In the genomic region with DNA sequence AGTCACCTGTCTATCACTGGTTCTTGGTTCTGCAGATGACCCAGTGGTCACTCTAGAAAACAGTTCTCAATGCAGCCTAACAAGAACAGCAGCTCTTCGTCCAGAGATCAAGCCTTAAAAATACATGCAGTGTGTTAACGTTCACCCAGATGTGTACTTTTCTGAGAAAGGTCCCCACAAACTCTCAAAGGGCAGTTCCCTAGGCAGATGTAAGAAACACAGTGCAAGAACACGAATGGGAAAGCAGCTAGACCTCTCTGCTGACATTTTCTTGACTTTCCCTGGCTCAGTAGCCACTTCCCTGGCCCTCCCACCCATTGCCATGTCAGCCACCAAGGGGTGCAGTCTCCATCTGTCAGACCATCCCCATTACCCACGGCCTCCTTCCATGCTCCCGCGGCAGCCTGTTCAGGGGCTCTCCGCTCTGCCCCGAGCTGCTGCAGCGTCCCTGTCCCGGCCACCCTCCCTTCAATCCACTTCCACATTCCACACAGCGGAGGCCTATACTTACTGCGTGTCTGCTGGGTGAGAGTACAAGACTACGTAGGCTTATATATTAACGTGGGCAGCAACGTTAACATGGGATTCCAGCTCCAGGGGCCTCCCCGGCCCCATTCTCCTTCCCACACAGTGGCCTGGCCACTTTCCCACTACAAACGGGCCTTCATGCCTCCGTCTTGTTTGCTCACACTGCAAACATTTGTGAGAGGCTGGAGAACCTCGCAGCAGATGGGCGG, we compare ENCODE assay signal across 11 cellular contexts. TPM values are rescaled to one million over a fixed set of nuclear protein-coding genes. Genes with fewer than 3 reads are reported as not detected.
DNase-seq lines count a peak whose midpoint lies in the region; ATAC-seq, FAIRE-seq and TF ChIP-seq lines count a peak whose summit lies in the region.
"Had no signal": no experiment of that assay in that cellular context is flagged by ENCODE, and none has a peak within 500 bp of the region (broad histone marks: within the 10 kb centered on the region; RNA-seq: fewer than 3 reads in every experiment).

No MANE protein-coding gene starts in this region.

- peak overlapping the region; percentile 13 to 20 for H3K4me3 ChIP-seq in muscle layer of colon (ENCODE audit: low read depth in 1 of 2, low read length in 2 of 2)
- H3K4me3 ChIP-seq in tibial nerve = no peak overlapping the region

- H3K36me3 ChIP-seq in muscle layer of colon (ENCODE audit: insufficient read depth, low read length) = no peaks in the 10 kb centered on the region
- H3K36me3 ChIP-seq in tibial nerve = no peaks in the 10 kb centered on the region

- no peaks in the 10 kb centered on the region for H3K9me3 ChIP-seq in muscle layer of colon (ENCODE audit: low read length)
- H3K9me3 ChIP-seq in tibial nerve = no peaks in the 10 kb centered on the region

- H3K27ac ChIP-seq in muscle layer of colon (ENCODE audit: low read depth, low read length) (peak overlapping the region; percentile 24), tibial nerve (peak overlapping the region in 3 of 4 donors; percentile 36 to 81 (median 74))
- H3K27ac ChIP-seq: 22Rv1 had no signal

- TF ChIP-seq EP300 in tibial nerve (IDR thresholded peaks at IDR 0.05) = peak in 1 of 2 donors; percentile 54

- ATAC-seq in esophagus mucosa = peak; percentile 17
- no peak for ATAC-seq in HG02852 (IDR thresholded peaks at IDR 0.05; ENCODE audit: unreplicated experiment)

- TF ChIP-seq CTCF in tibial nerve (IDR thresholded peaks at IDR 0.05) = no peak

- no peaks in the 10 kb centered on the region for H3K27me3 ChIP-seq in muscle layer of colon (ENCODE audit: control insufficient read depth in 1 of 2, insufficient read depth in 2 of 2, low read length in 2 of 2)
- no peaks in the 10 kb centered on the region for H3K27me3 ChIP-seq in tibial nerve

- no peak for TF ChIP-seq POLR2A in tibial nerve (IDR thresholded peaks at IDR 0.05)

- peaks cover 33% of the 10 kb centered on the region for H3K4me1 ChIP-seq in muscle layer of colon (ENCODE audit: insufficient read depth, low read length)
- H3K4me1 ChIP-seq in tibial nerve = peaks cover 0 to 91% (median 43%) of the 10 kb centered on the region in 4 donors

- DNase-seq in DMS 273 (lab: John Stamatoyannopoulos, UW; ENCODE audit: unreplicated experiment) (peak; percentile 4), DMS 273 treated with DMSO at 0.1 percent for 48 hours (lab: John Stamatoyannopoulos, UW) (no peak), tibial nerve (ENCODE audit: low spot score in 2 of 2) (no peak), RCC 7860 (ENCODE audit: low spot score) (no peak), NCI-H1694 treated with DMSO at 0.1 percent for 48 hours (lab: John Stamatoyannopoulos, UW) (no peak)
- DNase-seq: activated CD4-positive, alpha-beta T cell treated with anti-CD3 and anti-CD28 coated beads for 1 hour; OCI-M1 had no signal

- H3K9ac ChIP-seq in muscle layer of colon (ENCODE audit: low read length) = no peak overlapping the region

- WGBS in tibial nerve, 2 donors = 24 to 27% methylated on average over 20 of the region's 20 CpGs

- FAIRE-seq in RCC 7860 (lab: Jason Lieb, UNC) = no peak

RNA-seq across cellular contexts. Expression of a gene that starts 34.3 kb away (rescaled TPM):
- total RNA-seq in esophagus mucosa (19.1 TPM), tibial nerve (10 to 100 TPM; 23.7 to 36.8 (median 30.4) TPM)

Comparison
In these comparisons a context has a peak if more than half of its experiments do, and no peak if none do; other contexts are left out.
1. H3K4me3 ChIP-seq: peak in muscle layer of colon (2 of 2); none in tibial nerve (0 of 4).